Comparison of ENCODE assay signal across 21 cellular contexts in genomic region chr17:29445844-29446243, GRCh38. TPM values are rescaled to one million over a fixed set of nuclear protein-coding genes. Genes with fewer than 3 reads are reported as not detected.
DNase-seq lines count a peak whose midpoint lies in the region; ATAC-seq, FAIRE-seq and TF ChIP-seq lines count a peak whose summit lies in the region.
"Had no signal": no experiment of that assay in that cellular context is flagged by ENCODE, and none has a peak within 500 bp of the region (broad histone marks: within the 10 kb centered on the region; RNA-seq: fewer than 3 reads in every experiment).

No MANE protein-coding gene starts in this region.

- intact Hi-C loops in activated naive CD4-positive, alpha-beta T cell treated with anti-CD3 and anti-CD28 coated beads for 36 hours (cut with micrococcal nuclease): no loop called here

- H3K4me3 Mint-ChIP-seq in activated naive CD4-positive, alpha-beta T cell treated with anti-CD3 and anti-CD28 coated beads, Interleukin-2, amount 50 U/mL, for 24 hours: peak overlapping the region; percentile 26
- no peak overlapping the region for H3K4me3 Mint-ChIP-seq in activated naive CD4-positive, alpha-beta T cell treated with anti-CD3 and anti-CD28 coated beads for 36 hours
- no peak overlapping the region for H3K4me3 Mint-ChIP-seq in endothelial cell (ENCODE audit: unreplicated experiment)
- H3K4me3 Mint-ChIP-seq: T-helper 2 cell treated with Interferon-gamma antibody and Interleukin-4, amounts not matched to agents 5 μg/mL and 100 μg/mL, for 36 hours had no signal

- H3K9ac ChIP-seq in smooth muscle cell (ENCODE audit: low read depth): no peak overlapping the region

- peak overlapping the region; percentile 51 for H3K27ac Mint-ChIP-seq in activated naive CD4-positive, alpha-beta T cell treated with anti-CD3 and anti-CD28 coated beads, Interleukin-2, amount 50 U/mL, for 24 hours
- H3K27ac Mint-ChIP-seq in activated naive CD4-positive, alpha-beta T cell treated with anti-CD3 and anti-CD28 coated beads for 36 hours: no peak overlapping the region
- peak overlapping the region; percentile 4 for H3K27ac Mint-ChIP-seq in endothelial cell (ENCODE audit: unreplicated experiment)
- H3K27ac Mint-ChIP-seq: T-helper 2 cell treated with Interferon-gamma antibody and Interleukin-4, amounts not matched to agents 5 μg/mL and 100 μg/mL, for 36 hours had no signal

- DNase-seq in activated naive CD4-positive, alpha-beta T cell treated with anti-CD3 and anti-CD28 coated beads for 36 hours: no peak
- DNase-seq in LHCN-M2 (ENCODE audit: low read depth) (peak; percentile 44), endothelial cell (ENCODE audit: low spot score) (no peak), smooth muscle cell (lab: John Stamatoyannopoulos, UW; ENCODE audit: unreplicated experiment) (no peak), GM12891 (ENCODE audit: insufficient read length, low spot score) (no peak)
- DNase-seq: activated CD4-positive, CD25-positive, alpha-beta regulatory T cell; DMS79; left colon; midbrain; NCI-H2171 treated with DMSO at 0.1 percent for 48 hours; NCI-H82; Peyer's patch; thyroid gland had no signal

- no peaks in the 10 kb centered on the region for H3K27me3 ChIP-seq in smooth muscle cell (ENCODE audit: low read depth)
- H3K27me3 ChIP-seq: Peyer's patch, thyroid gland had no signal

- no peak overlapping the region for H3K4me3 ChIP-seq in smooth muscle cell
- H3K4me3 ChIP-seq: Peyer's patch, thyroid gland had no signal

- H3F3A ChIP-seq in smooth muscle cell (ENCODE audit: low read depth): no peaks in the 10 kb centered on the region

- no peak overlapping the region for H3K4me2 ChIP-seq in smooth muscle cell

- CTCF ChIA-PET in activated naive CD4-positive, alpha-beta T cell treated with anti-CD3 and anti-CD28 coated beads for 36 hours (lab: Charles Lee): interaction anchor here (0.7 to 0.8 kb wide), 2 partner anchors 65 to 76 kb away, joined by 3 read pairs; no protein-coding TSS in a partner anchor

- no peaks in the 10 kb centered on the region for H3K9me3 ChIP-seq in smooth muscle cell (replicated peaks; ENCODE audit: low read depth)
- H3K9me3 ChIP-seq: Peyer's patch, thyroid gland had no signal

- no peak overlapping the region for H2AFZ ChIP-seq in smooth muscle cell (ENCODE audit: low read depth)

- no peak for TF ChIP-seq POLR2A in GM12891 (IDR thresholded peaks at IDR 0.05; ENCODE audit: low read depth, low read length)

- no peak for TF ChIP-seq CTCF in endothelial cell (IDR thresholded peaks at IDR 0.05; ENCODE audit: unreplicated experiment)
- no peak for TF ChIP-seq CTCF in smooth muscle cell (IDR thresholded peaks at IDR 0.05; ENCODE audit: borderline replicate concordance, insufficient read depth, poor library complexity, severe bottlenecking)

- H3K4me1 Mint-ChIP-seq in activated naive CD4-positive, alpha-beta T cell treated with anti-CD3 and anti-CD28 coated beads, Interleukin-2, amount 50 U/mL, for 24 hours: peaks cover 78% of the 10 kb centered on the region
- peaks cover 57% of the 10 kb centered on the region for H3K4me1 Mint-ChIP-seq in activated naive CD4-positive, alpha-beta T cell treated with anti-CD3 and anti-CD28 coated beads for 36 hours (ENCODE audit: low read depth)
- H3K4me1 Mint-ChIP-seq in endothelial cell (ENCODE audit: unreplicated experiment): peaks cover 21% of the 10 kb centered on the region

- ATAC-seq in HG03097 (IDR thresholded peaks at IDR 0.05; ENCODE audit: low FRiP score, unreplicated experiment): no peak
- ATAC-seq in HG03045 (IDR thresholded peaks at IDR 0.05; ENCODE audit: unreplicated experiment): no peak
- ATAC-seq: esophagus mucosa, left colon had no signal

- FAIRE-seq in GM12891 (lab: Jason Lieb, UNC): no peak
- FAIRE-seq: bronchial epithelial cell, HTR-8/SVneo had no signal

- H3K9me3 Mint-ChIP-seq in activated naive CD4-positive, alpha-beta T cell treated with anti-CD3 and anti-CD28 coated beads, Interleukin-2, amount 50 U/mL, for 24 hours: no peaks in the 10 kb centered on the region
- H3K9me3 Mint-ChIP-seq in activated naive CD4-positive, alpha-beta T cell treated with anti-CD3 and anti-CD28 coated beads for 36 hours: no peaks in the 10 kb centered on the region
- no peaks in the 10 kb centered on the region for H3K9me3 Mint-ChIP-seq in endothelial cell (ENCODE audit: unreplicated experiment)
- H3K9me3 Mint-ChIP-seq: activated T-helper 2 cell treated with anti-CD3 and anti-CD28 coated beads, Interferon-gamma antibody, Interleukin-2, Interleukin-4, amounts not matched to agents 10 μg/mL and 5 μg/mL and 100 μg/mL, durations not matched to agents 14 hours and 24 hours and 36 hours; T-helper 2 cell treated with Interferon-gamma antibody and Interleukin-4, amounts not matched to agents 5 μg/mL and 100 μg/mL, for 36 hours had no signal

- H3K4me1 ChIP-seq in smooth muscle cell (ENCODE audit: low read depth): peaks cover 5% of the 10 kb centered on the region

- peaks cover 5% of the 10 kb centered on the region for H3K36me3 Mint-ChIP-seq in activated naive CD4-positive, alpha-beta T cell treated with anti-CD3 and anti-CD28 coated beads, Interleukin-2, amount 50 U/mL, for 24 hours
- peaks cover 8% of the 10 kb centered on the region for H3K36me3 Mint-ChIP-seq in activated naive CD4-positive, alpha-beta T cell treated with anti-CD3 and anti-CD28 coated beads for 36 hours (ENCODE audit: low read depth)
- no peaks in the 10 kb centered on the region for H3K36me3 Mint-ChIP-seq in endothelial cell (ENCODE audit: low read depth, unreplicated experiment)

- H3K36me3 ChIP-seq in smooth muscle cell (ENCODE audit: low read depth): no peaks in the 10 kb centered on the region
- H3K36me3 ChIP-seq: Peyer's patch, thyroid gland had no signal

- H3K79me2 ChIP-seq in smooth muscle cell (ENCODE audit: low read depth): peaks cover 100% of the 10 kb centered on the region

- no peaks in the 10 kb centered on the region for H3K27me3 Mint-ChIP-seq in activated naive CD4-positive, alpha-beta T cell treated with anti-CD3 and anti-CD28 coated beads, Interleukin-2, amount 50 U/mL, for 24 hours
- H3K27me3 Mint-ChIP-seq in activated naive CD4-positive, alpha-beta T cell treated with anti-CD3 and anti-CD28 coated beads for 36 hours (ENCODE audit: low read depth): no peaks in the 10 kb centered on the region
- no peaks in the 10 kb centered on the region for H3K27me3 Mint-ChIP-seq in endothelial cell (ENCODE audit: unreplicated experiment)

- H4K20me1 ChIP-seq in smooth muscle cell (ENCODE audit: low read depth): peaks cover 100% of the 10 kb centered on the region

- H3K27ac ChIP-seq in smooth muscle cell (ENCODE audit: low read depth): peak overlapping the region; percentile 20
- H3K27ac ChIP-seq: Peyer's patch, thyroid gland had no signal

TF ChIP-seq in GM12891, 5 proteins besides CTCF, POLR2A, EP300 and RAD21:
- TF ChIP-seq TAF1 (IDR thresholded peaks at IDR 0.05; ENCODE audit: low read depth, low read length) (no peak), PAX5 (IDR thresholded peaks at IDR 0.05; ENCODE audit: insufficient read depth, low read length, severe bottlenecking) (no peak), SPI1 (IDR thresholded peaks at IDR 0.05; ENCODE audit: low read depth, low read length) (no peak), POU2F2 (IDR thresholded peaks at IDR 0.05; ENCODE audit: low read depth, low read length) (no peak), POLR2AphosphoS5 (IDR thresholded peaks at IDR 0.05; ENCODE audit: low read depth, low read length) (no peak)

RNA-seq across cellular contexts. Expression of gene TAOK1, which starts 55.7 kb away (rescaled TPM):
- 10 to 100 TPM; 21.8 to 21.9 TPM for total RNA-seq in activated naive CD4-positive, alpha-beta T cell treated with anti-CD3 and anti-CD28 coated beads for 36 hours
- total RNA-seq in LHCN-M2 (2014; rRNA removed) (37.9 and 42.5 TPM in 2 replicates), endothelial cell (ENCODE audit: unreplicated experiment) (95.5 TPM), smooth muscle cell (58.7 and 76.8 TPM in 2 replicates)
- polyA plus RNA-seq in LHCN-M2 (2012): 8.0 TPM
- 4.7 and 4.9 TPM in 2 replicates for polyA plus RNA-seq in smooth muscle cell
- polyA plus RNA-seq in GM12891 (2012; ENCODE audit: low read depth, missing spikeins): 5.6 TPM
